8 cellular contexts compared by ENCODE assay signal in genomic region chr15:41934843-41935242, GRCh38. TPM values are rescaled to one million over a fixed set of nuclear protein-coding genes. Genes with fewer than 3 reads are reported as not detected.
DNase-seq lines count a peak whose midpoint lies in the region; ATAC-seq and TF ChIP-seq lines count a peak whose summit lies in the region.

No MANE protein-coding gene starts in this region.

- no peak overlapping the region for H2AFZ ChIP-seq in KMS-11 (ENCODE audit: low read depth)

- no peak overlapping the region for H3K4me3 ChIP-seq in KMS-11 (IDR thresholded peaks at IDR 0.05; ENCODE audit: insufficient read depth, low read depth, low read length)
- no peak overlapping the region for H3K4me3 ChIP-seq in esophagus (ENCODE audit: low read depth in 1 of 2, low read length in 2 of 2)

- H3K9ac ChIP-seq in KMS-11: no peak overlapping the region

- H3K4me1 ChIP-seq in KMS-11 (ENCODE audit: low read depth, poor library complexity, severe bottlenecking): peaks cover 43% of the 10 kb centered on the region
- H3K4me1 ChIP-seq in esophagus (ENCODE audit: control insufficient read depth in 2 of 2, insufficient read depth in 2 of 2, low read length in 1 of 2): peaks cover 8 to 11% of the 10 kb centered on the region in 2 donors

- H3K27ac ChIP-seq in KMS-11: peak overlapping the region; percentile 21; the same call in 1 of the 2 replicates
- H3K27ac ChIP-seq in esophagus (ENCODE audit: low read depth in 2 of 2, low read length in 1 of 2): peak overlapping the region; percentile 80 to 92

- H3K4me2 ChIP-seq in KMS-11: peak overlapping the region; percentile 84

- H3K79me2 ChIP-seq in KMS-11 (ENCODE audit: insufficient read depth, low read depth): no peaks in the 10 kb centered on the region

- no peaks in the 10 kb centered on the region for H3K9me3 ChIP-seq in esophagus (ENCODE audit: control insufficient read depth in 2 of 2, insufficient read depth in 1 of 2, low read depth in 1 of 2, low read length in 1 of 2)

- H3K27me3 ChIP-seq in KMS-11 (ENCODE audit: insufficient read depth, low read depth) (no peaks in the 10 kb centered on the region), esophagus (ENCODE audit: control insufficient read depth in 1 of 2, insufficient read depth in 2 of 2, low read length in 2 of 2) (no peaks in the 10 kb centered on the region)

- ATAC-seq in HG02885 (IDR thresholded peaks at IDR 0.05; ENCODE audit: poor library complexity, unreplicated experiment) (no peak), HG02981 (IDR thresholded peaks at IDR 0.05; ENCODE audit: unreplicated experiment) (no peak)

- H4K20me1 ChIP-seq in KMS-11 (ENCODE audit: insufficient read depth): no peaks in the 10 kb centered on the region

- DNase-seq in activated CD8-positive, alpha-beta memory T cell treated with anti-CD3 and anti-CD28 coated beads for 1 hour (ENCODE audit: extremely low read depth in 1 of 2, low read depth in 1 of 2): peak; percentile 36 to 53
- peak; percentile 72 for DNase-seq in stimulated activated CD4-positive, alpha-beta T cell treated with anti-CD3 and anti-CD28 coated beads, Interleukin-2, amount 100 ng/mL, for 4 hours (ENCODE audit: low read depth)
- DNase-seq in pons (ENCODE audit: low spot score): no peak
- DNase-seq in DMS114 treated with DMSO at 0.1 percent for 48 hours (lab: John Stamatoyannopoulos, UW; ENCODE audit: unreplicated experiment): no peak

- no peak for TF ChIP-seq CTCF in KMS-11 (conservative IDR thresholded peaks at IDR 0.05; ENCODE audit: low read depth, low read length)

- 33 to 50% methylated on average over 4 of the region's 4 CpGs for WGBS in esophagus, 2 donors

- H3K36me3 ChIP-seq in KMS-11 (ENCODE audit: insufficient read depth): no peaks in the 10 kb centered on the region
- H3K36me3 ChIP-seq in esophagus (ENCODE audit: control insufficient read depth in 2 of 2, insufficient read depth in 2 of 2, low read length in 1 of 2): peaks cover 0 to 7% of the 10 kb centered on the region in 2 donors

RNA-seq across cellular contexts. Expression of gene EHD4, which starts 37.5 kb away (rescaled TPM):
- 10 to 100 TPM; 12.7 to 13.4 TPM for polyA plus RNA-seq in esophagus

RNA-seq across cellular contexts. Expression of gene SPTBN5, which starts 41.0 kb away (rescaled TPM):
- 1 to 10 TPM; 2.7 to 9.3 TPM for polyA plus RNA-seq in esophagus

Comparison
In these comparisons a context has a peak if more than half of its experiments do, and no peak if none do; other contexts are left out.
1. DNase-seq: peak in activated CD8-positive, alpha-beta memory T cell treated with anti-CD3 and anti-CD28 coated beads for 1 hour (2 of 2) and stimulated activated CD4-positive, alpha-beta T cell treated with anti-CD3 and anti-CD28 coated beads, Interleukin-2, amount 100 ng/mL, for 4 hours (single experiment); none in pons (single experiment) and DMS114 treated with DMSO at 0.1 percent for 48 hours (single experiment).